8 cellular contexts compared by ENCODE assay signal in genomic region chr14:99272669-99273024, GRCh38. TPM values are rescaled to one million over a fixed set of nuclear protein-coding genes. Genes with fewer than 3 reads are reported as not detected.
DNase-seq lines count a peak whose midpoint lies in the region; ATAC-seq and TF ChIP-seq lines count a peak whose summit lies in the region.

No MANE protein-coding gene starts in this region.

- H3K4me3 Mint-ChIP-seq in activated naive CD4-positive, alpha-beta T cell treated with anti-CD3 and anti-CD28 coated beads, Interleukin-2, amount 10 ng/mL, durations not matched to agents 7 days and 5 days: peak overlapping the region; percentile 92
- peak overlapping the region; percentile 89 for H3K4me3 Mint-ChIP-seq in activated CD4-positive, alpha-beta memory T cell treated with anti-CD3 and anti-CD28 coated beads, Interleukin-2, amount 10 ng/mL, durations not matched to agents 7 days and 5 days

- no peak for ATAC-seq in HG03460 (IDR thresholded peaks at IDR 0.05; ENCODE audit: unreplicated experiment)

- no peak for TF ChIP-seq POLR2A in adrenal gland (IDR thresholded peaks at IDR 0.05)

- CTCF ChIA-PET in activated naive CD4-positive, alpha-beta T cell treated with anti-CD3 and anti-CD28 coated beads, Interleukin-2, amount 10 ng/mL, durations not matched to agents 7 days and 5 days (lab: Charles Lee): interaction anchor here (1.0 to 1.5 kb wide), 7 partner anchors 37 to 1134 kb away, joined by 3 to 11 read pairs (median 5); no protein-coding TSS in a partner anchor
- CTCF ChIA-PET in activated CD4-positive, alpha-beta memory T cell treated with anti-CD3 and anti-CD28 coated beads, Interleukin-2, amount 10 ng/mL, durations not matched to agents 7 days and 5 days (lab: Charles Lee): interaction anchor here (0.6 to 3.9 kb wide), 13 partner anchors 11 to 1295 kb away, joined by 3 to 27 read pairs (median 6); no protein-coding TSS in a partner anchor

- peaks cover 36% of the 10 kb centered on the region for H3K27me3 Mint-ChIP-seq in activated naive CD4-positive, alpha-beta T cell treated with anti-CD3 and anti-CD28 coated beads, Interleukin-2, amount 10 ng/mL, durations not matched to agents 7 days and 5 days
- H3K27me3 Mint-ChIP-seq in activated CD4-positive, alpha-beta memory T cell treated with anti-CD3 and anti-CD28 coated beads, Interleukin-2, amount 10 ng/mL, durations not matched to agents 7 days and 5 days: peaks cover 26% of the 10 kb centered on the region

- peak overlapping the region; percentile 99 for H3K27ac Mint-ChIP-seq in activated naive CD4-positive, alpha-beta T cell treated with anti-CD3 and anti-CD28 coated beads, Interleukin-2, amount 10 ng/mL, durations not matched to agents 7 days and 5 days
- peak overlapping the region; percentile 95 for H3K27ac Mint-ChIP-seq in activated CD4-positive, alpha-beta memory T cell treated with anti-CD3 and anti-CD28 coated beads, Interleukin-2, amount 10 ng/mL, durations not matched to agents 7 days and 5 days

- H3K9me3 Mint-ChIP-seq in activated naive CD4-positive, alpha-beta T cell treated with anti-CD3 and anti-CD28 coated beads, Interleukin-2, amount 10 ng/mL, durations not matched to agents 7 days and 5 days: no peaks in the 10 kb centered on the region
- H3K9me3 Mint-ChIP-seq in activated CD4-positive, alpha-beta memory T cell treated with anti-CD3 and anti-CD28 coated beads, Interleukin-2, amount 10 ng/mL, durations not matched to agents 7 days and 5 days: no peaks in the 10 kb centered on the region

- no peak for DNase-seq in activated naive CD4-positive, alpha-beta T cell treated with anti-CD3 and anti-CD28 coated beads, Interleukin-2, amount 10 ng/mL, durations not matched to agents 7 days and 5 days
- DNase-seq in activated naive CD4-positive, alpha-beta T cell treated with anti-CD3 and anti-CD28 coated beads, Interleukin-2, amount 50 U/mL, for 16 hours: no peak
- no peak for DNase-seq in activated CD4-positive, alpha-beta memory T cell treated with anti-CD3 and anti-CD28 coated beads, Interleukin-2, amount 10 ng/mL, durations not matched to agents 7 days and 5 days
- DNase-seq in tibial artery: no peak
- DNase-seq in adrenal gland: no peak
- no peak for DNase-seq in stimulated activated CD8-positive, alpha-beta memory T cell treated with anti-CD3 and anti-CD28 coated beads, Interleukin-4, amount 100 ng/mL, for 48 hours

- intact Hi-C loops in tibial artery (cut with DNase I; ENCODE audit: low total_unique reads) (no loop called here), adrenal gland (cut with DNase I) (no loop called here)

- peaks cover 0 to 54% (median 46%) of the 10 kb centered on the region in 4 donors for H3K4me1 ChIP-seq in tibial artery
- H3K4me1 ChIP-seq in adrenal gland (replicated peaks in 1 of 2): peaks cover 6 to 17% of the 10 kb centered on the region in 2 donors

- H3K27ac ChIP-seq in tibial artery (no peak overlapping the region), adrenal gland (no peak overlapping the region)

- H3K4me1 Mint-ChIP-seq in activated naive CD4-positive, alpha-beta T cell treated with anti-CD3 and anti-CD28 coated beads, Interleukin-2, amount 10 ng/mL, durations not matched to agents 7 days and 5 days: peaks cover 37% of the 10 kb centered on the region
- H3K4me1 Mint-ChIP-seq in activated CD4-positive, alpha-beta memory T cell treated with anti-CD3 and anti-CD28 coated beads, Interleukin-2, amount 10 ng/mL, durations not matched to agents 7 days and 5 days: peaks cover 30% of the 10 kb centered on the region

- POLR2A ChIA-PET in activated CD4-positive, alpha-beta memory T cell treated with anti-CD3 and anti-CD28 coated beads, Interleukin-2, amount 10 ng/mL, durations not matched to agents 7 days and 5 days (lab: Charles Lee): interaction anchor here (0.7 to 24.6 kb wide), 19 partner anchors 11 to 1894 kb away, joined by 3 to 1689 read pairs (median 7); no protein-coding TSS in a partner anchor

- H3K4me3 ChIP-seq in iPS-18c (ENCODE audit: insufficient read depth, low read depth, low read length) (peak overlapping the region; percentile 66), tibial artery (peak overlapping the region; percentile 12 to 41), adrenal gland (peak overlapping the region in 1 of 4 donors; percentile 44)

- TF ChIP-seq CTCF in tibial artery (IDR thresholded peaks at IDR 0.05): no peak
- no peak for TF ChIP-seq CTCF in adrenal gland (IDR thresholded peaks at IDR 0.05)

- peaks cover 0 to 77% of the 10 kb centered on the region in 2 donors for H3K27me3 ChIP-seq in tibial artery
- H3K27me3 ChIP-seq in adrenal gland: peaks cover 64% of the 10 kb centered on the region

- 1 to 3% (median 1%) methylated on average over 11 of the region's 11 CpGs for WGBS in adrenal gland, 4 donors

- H3K9me3 ChIP-seq in iPS-18c (ENCODE audit: control insufficient read depth, insufficient read depth, low read length) (peaks cover 3% of the 10 kb centered on the region), tibial artery (no peaks in the 10 kb centered on the region), adrenal gland (replicated peaks in 1 of 3) (no peaks in the 10 kb centered on the region)

- H3K36me3 Mint-ChIP-seq in activated naive CD4-positive, alpha-beta T cell treated with anti-CD3 and anti-CD28 coated beads, Interleukin-2, amount 10 ng/mL, durations not matched to agents 7 days and 5 days: peaks cover 24% of the 10 kb centered on the region
- peaks cover 29% of the 10 kb centered on the region for H3K36me3 Mint-ChIP-seq in activated CD4-positive, alpha-beta memory T cell treated with anti-CD3 and anti-CD28 coated beads, Interleukin-2, amount 10 ng/mL, durations not matched to agents 7 days and 5 days (ENCODE audit: low read depth)

- H3K36me3 ChIP-seq in tibial artery: no peaks in the 10 kb centered on the region
- no peaks in the 10 kb centered on the region for H3K36me3 ChIP-seq in adrenal gland (replicated peaks in 1 of 2)

RNA-seq across cellular contexts. Expression of gene BCL11B, which starts 0.7 kb away (rescaled TPM):
- total RNA-seq in activated CD4-positive, alpha-beta memory T cell treated with anti-CD3 and anti-CD28 coated beads, Interleukin-2, amount 10 ng/mL, durations not matched to agents 7 days and 5 days: 10 to 100 TPM; 81.7 to 82.0 TPM
- total RNA-seq in adrenal gland: 1 to 10 TPM in 2 of 8 donors, under 1 TPM in 6; 0.24 to 1.1 (median 0.61) TPM
- under 1 TPM; 0.24 to 0.49 (median 0.24) TPM for polyA plus RNA-seq in adrenal gland

Comparison
In these comparisons a context has a peak if more than half of its experiments do, and no peak if none do; other contexts are left out.
1. RNA of gene BCL11B, which starts 0.7 kb away (total RNA-seq): 81.7 to 82.0 TPM in activated CD4-positive, alpha-beta memory T cell treated with anti-CD3 and anti-CD28 coated beads, Interleukin-2, amount 10 ng/mL, durations not matched to agents 7 days and 5 days; 0.24 to 1.1 TPM in adrenal gland; every median in the first group is over 10 times any median in the second.